In genomic region chr14:21093769-21094681, GRCh38 we compare ENCODE assay signal across 8 cellular contexts.
DNase-seq lines count a peak whose midpoint lies in the region; FAIRE-seq lines count a peak whose summit lies in the region.
"Had no signal": no experiment of that assay in that cellular context is flagged by ENCODE, and none has a peak within 500 bp of the region (broad histone marks: within the 10 kb centered on the region; RNA-seq: fewer than 3 reads in every experiment).

No MANE protein-coding gene starts in this region.

- FAIRE-seq in GM19239 (lab: Jason Lieb, UNC): no peak
- FAIRE-seq: keratinocyte had no signal

- no peaks in the 10 kb centered on the region for H3K9me3 ChIP-seq in iPS-18c (ENCODE audit: control insufficient read depth, insufficient read depth, low read length)

- peak overlapping the region; percentile 34 for H3K4me3 ChIP-seq in iPS-18c (ENCODE audit: insufficient read depth, low read depth, low read length)

- DNase-seq in DMS79 treated with DMSO at 0.1 percent for 48 hours (lab: John Stamatoyannopoulos, UW) (peak; percentile 65), NCI-H526 (lab: John Stamatoyannopoulos, UW) (peak; percentile 83 to 88), GM19239 (ENCODE audit: insufficient read length, low spot score) (no peak), GM19238 (ENCODE audit: insufficient read length, low spot score) (no peak)
- no peak for DNase-seq in activated naive CD4-positive, alpha-beta T cell (lab: John Stamatoyannopoulos, UW)
- DNase-seq: KBM-7 had no signal

Comparison
In these comparisons a context has a peak if more than half of its experiments do, and no peak if none do; other contexts are left out.
1. DNase-seq: peak in DMS79 treated with DMSO at 0.1 percent for 48 hours (single experiment) and NCI-H526 (2 of 2); none in activated naive CD4-positive, alpha-beta T cell (0 of 4), GM19239 (single experiment) and GM19238 (single experiment).